Comparison of ENCODE assay signal across 25 cellular contexts in the genomic region with DNA sequence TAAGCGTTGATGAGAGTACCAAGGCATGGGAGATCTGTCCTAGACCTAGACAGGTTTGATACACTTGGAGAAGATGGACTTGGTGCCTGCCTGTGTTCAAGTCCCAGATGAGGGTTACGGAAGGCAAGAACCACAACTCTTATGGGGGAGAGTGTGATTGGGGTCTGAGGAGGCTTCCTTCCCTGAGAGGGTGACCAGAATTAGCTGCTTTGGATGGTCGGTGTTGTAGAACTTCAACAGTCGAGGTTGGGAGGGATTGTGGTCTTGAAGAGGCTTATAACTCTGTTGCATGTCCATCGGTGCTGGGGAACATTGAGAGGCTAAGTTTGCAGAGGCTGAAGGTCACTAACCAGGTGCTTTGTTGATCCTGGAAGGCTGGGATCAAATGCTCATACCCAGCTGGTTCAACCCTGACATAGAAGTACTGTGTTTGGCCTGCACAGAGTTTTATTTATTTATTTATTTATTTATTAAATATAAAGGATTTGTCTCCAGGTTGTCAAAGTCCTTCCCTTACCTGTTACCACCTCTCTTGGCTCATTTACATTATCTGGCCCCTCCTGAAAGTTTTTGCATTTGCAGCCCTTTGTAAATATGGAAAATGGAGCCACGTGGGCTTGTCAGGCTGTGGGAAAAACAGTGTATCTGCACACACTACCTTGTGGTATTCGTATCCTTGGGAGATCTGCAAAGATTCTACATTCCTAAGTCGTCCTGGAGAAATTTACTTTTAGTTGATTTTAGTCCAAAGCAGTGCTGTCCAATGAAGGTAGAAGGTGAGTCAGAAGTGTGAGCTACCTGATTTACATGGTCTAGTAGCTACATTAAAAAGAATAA. TPM values are rescaled to one million over a fixed set of nuclear protein-coding genes. Genes with fewer than 3 reads are reported as not detected.
"Had no signal": no experiment of that assay in that cellular context is flagged by ENCODE, and none has a peak within 500 bp of the region (broad histone marks: within the 10 kb centered on the region; RNA-seq: fewer than 3 reads in every experiment).

No MANE protein-coding gene starts in this region.

- H3K27ac Mint-ChIP-seq: dendritic cell treated with granulocyte-macrophage colony-stimulating factor and Interleukin-4, amounts not matched to agents 40 ng/mL and 50 ng/mL, for 4 days had no signal

- DNase-seq: activated CD4-positive, alpha-beta T cell treated with anti-CD3 and anti-CD28 coated beads, Interleukin-2, amount 50 U/mL, for 48 hours; activated CD4-positive, CD25-positive, alpha-beta regulatory T cell treated with anti-CD3 and anti-CD28 coated beads, Interleukin-2, amount 50 U/mL, for 72 hours; activated CD8-positive, alpha-beta memory T cell treated with anti-CD3 and anti-CD28 coated beads, Interleukin-2, amount 50 U/mL, for 4 hours; activated naive CD4-positive, alpha-beta T cell treated with Interleukin-2 at 50 U/mL for 16 hours; effector memory CD4-positive, alpha-beta T cell; foreskin keratinocyte; glutamatergic neuron; hypothalamus; kidney; left ventricle myocardium inferior; natural killer cell; stimulated activated CD4-positive, alpha-beta T cell treated with anti-CD3 and anti-CD28 coated beads, Interleukin-15, amount 100 ng/mL, for 24 hours; stimulated activated CD4-positive, alpha-beta T cell treated with anti-CD3 and anti-CD28 coated beads, Interleukin-4, amount 100 ng/mL, for 24 hours; stimulated activated CD8-positive, alpha-beta memory T cell treated with anti-CD3 and anti-CD28 coated beads, Interleukin-4, amount 100 ng/mL, for 48 hours; stimulated activated naive CD8-positive, alpha-beta T cell treated with anti-CD3 and anti-CD28 coated beads, Interleukin-15, amount 100 ng/mL, for 72 hours; SW 1271; T1000; upper lobe of left lung had no signal

- H3K9me3 Mint-ChIP-seq: dendritic cell treated with granulocyte-macrophage colony-stimulating factor and Interleukin-4, amounts not matched to agents 40 ng/mL and 50 ng/mL, for 4 days; natural killer cell; stimulated activated naive CD8-positive, alpha-beta T cell treated with anti-CD3 and anti-CD28 coated beads, Interleukin-15, amount 100 ng/mL, for 72 hours had no signal

- H3K27me3 ChIP-seq: ascending aorta, foreskin keratinocyte, right atrium auricular region, upper lobe of left lung had no signal

- ATAC-seq: foreskin keratinocyte; natural killer cell; stimulated activated naive CD8-positive, alpha-beta T cell treated with anti-CD3 and anti-CD28 coated beads, Interleukin-15, amount 100 ng/mL, for 72 hours had no signal

- H3K27me3 Mint-ChIP-seq: dendritic cell treated with granulocyte-macrophage colony-stimulating factor and Interleukin-4, amounts not matched to agents 40 ng/mL and 50 ng/mL, for 4 days; stimulated activated naive CD8-positive, alpha-beta T cell treated with anti-CD3 and anti-CD28 coated beads, Interleukin-15, amount 100 ng/mL, for 72 hours had no signal

- H3K4me3 ChIP-seq: ascending aorta, left ventricle myocardium inferior, right atrium auricular region, skin epidermis, upper lobe of left lung had no signal

- H3K4me1 ChIP-seq: ascending aorta, foreskin keratinocyte had no signal

- H3K27ac ChIP-seq: ascending aorta, foreskin keratinocyte, left ventricle myocardium inferior, right atrium auricular region, skin epidermis, upper lobe of left lung had no signal

- H3K4me3 Mint-ChIP-seq: dendritic cell treated with granulocyte-macrophage colony-stimulating factor and Interleukin-4, amounts not matched to agents 40 ng/mL and 50 ng/mL, for 4 days; natural killer cell; stimulated activated naive CD8-positive, alpha-beta T cell treated with anti-CD3 and anti-CD28 coated beads, Interleukin-15, amount 100 ng/mL, for 72 hours had no signal

- H3K9me3 ChIP-seq: ascending aorta, left ventricle myocardium inferior, right atrium auricular region, upper lobe of left lung had no signal

RNA-seq across cellular contexts. Expression of a gene that starts 15.8 kb away (rescaled TPM):
- total RNA-seq: ascending aorta, cerebellum, foreskin keratinocyte, left ventricle myocardium inferior, right atrium auricular region, SK-MEL-5, temporal lobe had no signal
- polyA plus RNA-seq: foreskin keratinocyte had no signal
